ENCODE assay signal across 1 cellular context in the genomic region with DNA sequence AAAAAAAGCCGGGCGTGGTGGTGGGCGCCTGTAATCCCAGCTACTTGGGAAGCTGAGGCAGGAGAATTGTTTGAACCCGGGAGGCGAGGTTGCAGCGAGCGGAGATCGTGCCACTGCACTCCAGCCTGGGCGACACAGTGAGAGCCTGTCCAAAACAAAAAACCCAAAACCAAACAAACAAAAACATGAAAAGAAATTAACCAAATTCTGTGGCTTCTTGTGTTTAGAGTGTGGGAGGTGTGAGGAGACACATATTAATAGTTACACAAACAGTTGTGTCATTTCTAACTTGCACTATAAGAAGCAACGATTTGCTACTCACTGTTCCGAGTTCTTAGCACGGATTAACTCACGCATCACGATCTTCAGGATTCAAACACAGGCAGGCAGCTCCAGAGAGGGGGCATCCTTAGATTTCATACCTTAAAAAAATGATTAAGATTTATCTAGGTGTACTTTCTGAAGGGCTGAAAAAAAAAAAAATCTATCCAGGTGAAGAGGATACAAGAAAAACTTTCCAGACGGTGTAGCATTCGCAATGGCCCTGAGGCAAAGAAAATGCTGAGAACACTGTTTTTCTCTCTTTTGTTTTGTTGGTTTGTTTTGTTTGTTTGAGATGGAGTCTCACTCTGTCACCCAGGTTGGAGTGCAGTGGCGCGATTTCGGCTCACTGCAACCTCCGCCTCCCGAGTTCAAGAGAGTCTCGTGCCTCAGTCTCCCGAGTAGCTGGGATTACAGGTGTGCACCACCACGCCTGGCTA.
TF ChIP-seq lines count a peak whose summit lies in the region.

No MANE protein-coding gene starts in this region.

TF ChIP-seq in K562, 482 proteins besides CTCF, POLR2A, EP300 and RAD21 (continued from another document):
- TF ChIP-seq GTF2E2 (tag; IDR thresholded peaks at IDR 0.05): no peak
- TF ChIP-seq CREB1 (IDR thresholded peaks at IDR 0.05): no peak
- no peak for TF ChIP-seq CREB1 (CRISPR knock-in tag; IDR thresholded peaks at IDR 0.05)
- TF ChIP-seq, protein P1, sequence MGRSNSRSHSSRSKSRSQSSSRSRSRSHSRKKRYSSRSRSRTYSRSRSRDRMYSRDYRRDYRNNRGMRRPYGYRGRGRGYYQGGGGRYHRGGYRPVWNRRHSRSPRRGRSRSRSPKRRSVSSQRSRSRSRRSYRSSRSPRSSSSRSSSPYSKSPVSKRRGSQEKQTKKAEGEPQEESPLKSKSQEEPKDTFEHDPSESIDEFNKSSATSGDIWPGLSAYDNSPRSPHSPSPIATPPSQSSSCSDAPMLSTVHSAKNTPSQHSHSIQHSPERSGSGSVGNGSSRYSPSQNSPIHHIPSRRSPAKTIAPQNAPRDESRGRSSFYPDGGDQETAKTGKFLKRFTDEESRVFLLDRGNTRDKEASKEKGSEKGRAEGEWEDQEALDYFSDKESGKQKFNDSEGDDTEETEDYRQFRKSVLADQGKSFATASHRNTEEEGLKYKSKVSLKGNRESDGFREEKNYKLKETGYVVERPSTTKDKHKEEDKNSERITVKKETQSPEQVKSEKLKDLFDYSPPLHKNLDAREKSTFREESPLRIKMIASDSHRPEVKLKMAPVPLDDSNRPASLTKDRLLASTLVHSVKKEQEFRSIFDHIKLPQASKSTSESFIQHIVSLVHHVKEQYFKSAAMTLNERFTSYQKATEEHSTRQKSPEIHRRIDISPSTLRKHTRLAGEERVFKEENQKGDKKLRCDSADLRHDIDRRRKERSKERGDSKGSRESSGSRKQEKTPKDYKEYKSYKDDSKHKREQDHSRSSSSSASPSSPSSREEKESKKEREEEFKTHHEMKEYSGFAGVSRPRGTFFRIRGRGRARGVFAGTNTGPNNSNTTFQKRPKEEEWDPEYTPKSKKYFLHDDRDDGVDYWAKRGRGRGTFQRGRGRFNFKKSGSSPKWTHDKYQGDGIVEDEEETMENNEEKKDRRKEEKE (IDR thresholded peaks at IDR 0.05; ENCODE audit: borderline replicate concordance in 1 of 2, control insufficient read depth in 1 of 2, low read depth in 2 of 2, low read length in 1 of 2): no peak
- TF ChIP-seq ZNF778 (CRISPR knock-in tag; IDR thresholded peaks at IDR 0.05): no peak
- TF ChIP-seq MTA1 (IDR thresholded peaks at IDR 0.05; ENCODE audit: borderline replicate concordance): no peak
